In genomic region chr2:164439885-164440284, GRCh38 we compare ENCODE assay signal across 18 cellular contexts.
DNase-seq lines count a peak whose midpoint lies in the region; ATAC-seq and TF ChIP-seq lines count a peak whose summit lies in the region.
"Had no signal": no experiment of that assay in that cellular context is flagged by ENCODE, and none has a peak within 500 bp of the region (broad histone marks: within the 10 kb centered on the region; RNA-seq: fewer than 3 reads in every experiment).

No MANE protein-coding gene starts in this region.

- no peak for ATAC-seq in HG03159 (IDR thresholded peaks at IDR 0.05; ENCODE audit: unreplicated experiment)
- ATAC-seq in HG02798 (IDR thresholded peaks at IDR 0.05; ENCODE audit: poor library complexity, unreplicated experiment) = no peak
- ATAC-seq: T-helper 17 cell had no signal

- TF ChIP-seq POLR2A in erythroblast (IDR thresholded peaks at IDR 0.05; ENCODE audit: low read length) = no peak

- TF ChIP-seq CTCF in LNCaP clone FGC (IDR thresholded peaks at IDR 0.05; ENCODE audit: control insufficient read depth, extremely low read depth, insufficient read depth) = no peak

- peak; percentile 23 to 70 for DNase-seq in NCI-H2081 (lab: John Stamatoyannopoulos, UW)
- DNase-seq in NCI-H2081 treated with DMSO at 0.1 percent for 48 hours (lab: John Stamatoyannopoulos, UW) = no peak
- peak; percentile 53 for DNase-seq in LNCaP clone FGC (ENCODE audit: low read depth)
- peak; percentile 57 for DNase-seq in NCI-H82 treated with DMSO at 0.1 percent for 48 hours (lab: John Stamatoyannopoulos, UW; ENCODE audit: unreplicated experiment)
- DNase-seq in erythroblast (lab: John Stamatoyannopoulos, UW) = no peak
- DNase-seq: GM23248, H7, KBM-7, MM.1S, NCI-H146, NCI-H1930, NCI-H2171, NCI-H345, NCI-H524, SK-N-SH, T-helper 17 cell had no signal

- H3K4me3 ChIP-seq in LNCaP clone FGC (ENCODE audit: low read depth, low read length) = no peak overlapping the region
- H3K4me3 ChIP-seq: GM23248 had no signal

Comparison
In these comparisons a context has a peak if more than half of its experiments do, and no peak if none do; other contexts are left out.
1. DNase-seq: peak in NCI-H2081 (2 of 2), LNCaP clone FGC (single experiment) and NCI-H82 treated with DMSO at 0.1 percent for 48 hours (single experiment); none in NCI-H2081 treated with DMSO at 0.1 percent for 48 hours (single experiment) and erythroblast (0 of 2).